In genomic region chr16:12688972-12689850, GRCh38 we compare ENCODE assay signal across 1 cellular context.
A peak's percentile ranks its signal among the peaks of the same experiment; 100 is the strongest.
TF ChIP-seq lines count a peak whose summit lies in the region.

No MANE protein-coding gene starts in this region.

TF ChIP-seq in K562, 482 proteins besides CTCF, POLR2A, EP300 and RAD21:
- TF ChIP-seq ZSCAN29 (IDR thresholded peaks at IDR 0.05) (no peak), ZSCAN32 (CRISPR knock-in tag; IDR thresholded peaks at IDR 0.05) (no peak), ZBTB7A (IDR thresholded peaks at IDR 0.05; ENCODE audit: borderline replicate concordance, control insufficient read depth, low read depth, low read length) (no peak), ZNF263 (CRISPR knock-in tag; IDR thresholded peaks at IDR 0.05; ENCODE audit: borderline replicate concordance) (no peak), SIRT6 (IDR thresholded peaks at IDR 0.05; ENCODE audit: low read depth, low read length) (no peak), RBM25 (IDR thresholded peaks at IDR 0.05; ENCODE audit: low read depth, low read length, severe bottlenecking) (peak; percentile 19), HDAC2 (IDR thresholded peaks at IDR 0.05) (no peak), ZNF764 (CRISPR knock-in tag; IDR thresholded peaks at IDR 0.05; ENCODE audit: low read depth) (no peak), FOSL1 (tag; conservative IDR thresholded peaks at IDR 0.05) (no peak), ZNF232 (CRISPR knock-in tag; IDR thresholded peaks at IDR 0.05) (no peak), CEBPG (CRISPR knock-in tag; IDR thresholded peaks at IDR 0.05) (no peak), CEBPG (tag; conservative IDR thresholded peaks at IDR 0.05 in 1 of 2, IDR thresholded peaks at IDR 0.05 in 1 of 2) (peak in 1 of 2 experiments; percentile 49; a peak in 1 of 4 replicates), MAFG (tag; conservative IDR thresholded peaks at IDR 0.05) (no peak), RUNX1 (IDR thresholded peaks at IDR 0.05; ENCODE audit: low read depth) (no peak), ATF3 (IDR thresholded peaks at IDR 0.05) (peak; percentile 69), ATF3 (CRISPR knock-in tag; conservative IDR thresholded peaks at IDR 0.05) (no peak), SRF (CRISPR knock-in tag; IDR thresholded peaks at IDR 0.05) (peak in 1 of 2 experiments; percentile 78; a peak in 1 of 4 replicates), ATF7 (IDR thresholded peaks at IDR 0.05) (peak; percentile 70; the same call in 1 of the 2 replicates), ZNF384 (IDR thresholded peaks at IDR 0.05; ENCODE audit: low read depth, low read length) (peak; percentile 72), ETV6 (IDR thresholded peaks at IDR 0.05; ENCODE audit: borderline replicate concordance in 1 of 2, low read depth in 2 of 2, low read length in 1 of 2) (no peak), ETV6 (CRISPR knock-in tag; IDR thresholded peaks at IDR 0.05; ENCODE audit: borderline replicate concordance) (no peak), HBP1 (CRISPR knock-in tag; IDR thresholded peaks at IDR 0.05) (no peak), RB1 (IDR thresholded peaks at IDR 0.05; ENCODE audit: low read depth) (no peak), ZFP1 (CRISPR knock-in tag; IDR thresholded peaks at IDR 0.05) (no peak), KLF10 (CRISPR knock-in tag; IDR thresholded peaks at IDR 0.05) (no peak), ZNF121 (CRISPR knock-in tag; conservative IDR thresholded peaks at IDR 0.05) (peak; percentile 78), PCBP2 (IDR thresholded peaks at IDR 0.05; ENCODE audit: low read depth, low read length, poor library complexity, severe bottlenecking) (no peak)
TF ChIP-seq in K562: peak in this region for 7.
